Comparison of ENCODE assay signal across 21 cellular contexts in genomic region chr17:1471931-1472727, GRCh38.
"Had no signal": no experiment of that assay in that cellular context is flagged by ENCODE, and none has a peak within 500 bp of the region (broad histone marks: within the 10 kb centered on the region; RNA-seq: fewer than 3 reads in every experiment).

No MANE protein-coding gene starts in this region.

- H3K4me3 Mint-ChIP-seq: activated CD4-positive, alpha-beta T cell treated with anti-CD3 and anti-CD28 coated beads, Interleukin-2, amount 10 ng/mL, durations not matched to agents 7 days and 5 days; activated CD8-positive, alpha-beta memory T cell treated with anti-CD3 and anti-CD28 coated beads, Interleukin-2, amount 10 ng/mL, durations not matched to agents 7 days and 5 days; activated naive CD8-positive, alpha-beta T cell; activated T-cell treated with anti-CD3 and anti-CD28 coated beads, Interleukin-2, amount 50 U/mL, for 4 hours; memory B cell; nephron had no signal

- H3K9me3 Mint-ChIP-seq: activated T-cell treated with anti-CD3 and anti-CD28 coated beads, Interleukin-2, amount 50 U/mL, for 4 hours; memory B cell; nephron had no signal

- H3K36me3 Mint-ChIP-seq: activated naive CD8-positive, alpha-beta T cell had no signal

- DNase-seq: activated CD4-positive, alpha-beta T cell treated with anti-CD3 and anti-CD28 coated beads, Interleukin-2, amount 10 ng/mL, durations not matched to agents 7 days and 5 days; activated CD4-positive, CD25-positive, alpha-beta regulatory T cell; activated CD8-positive, alpha-beta memory T cell treated with anti-CD3 and anti-CD28 coated beads, Interleukin-2, amount 10 ng/mL, durations not matched to agents 7 days and 5 days; activated gamma-delta T cell; activated T-cell treated with anti-CD3 and anti-CD28 coated beads, Interleukin-2, amount 50 U/mL, for 4 hours; amygdala; dorsolateral prefrontal cortex; esophagus squamous epithelium; foreskin fibroblast; head of caudate nucleus; islet precursor cell; left ventricle myocardium inferior; pancreas; SK-N-SH; spleen; stimulated activated CD4-positive, alpha-beta T cell treated with anti-CD3 and anti-CD28 coated beads, Interleukin-1b, Interleukin-23, amount 100 ng/mL, for 48 hours; stimulated activated naive CD4-positive, alpha-beta T cell treated with Interleukin-2 at 50 U/mL for 16 hours; trophoblast cell had no signal

- H3K27ac Mint-ChIP-seq: activated CD4-positive, alpha-beta T cell treated with anti-CD3 and anti-CD28 coated beads, Interleukin-2, amount 10 ng/mL, durations not matched to agents 7 days and 5 days; activated CD8-positive, alpha-beta memory T cell treated with anti-CD3 and anti-CD28 coated beads, Interleukin-2, amount 10 ng/mL, durations not matched to agents 7 days and 5 days; activated naive CD8-positive, alpha-beta T cell; memory B cell had no signal

- H3K27me3 Mint-ChIP-seq: activated CD4-positive, alpha-beta T cell treated with anti-CD3 and anti-CD28 coated beads, Interleukin-2, amount 10 ng/mL, durations not matched to agents 7 days and 5 days; activated CD8-positive, alpha-beta memory T cell treated with anti-CD3 and anti-CD28 coated beads, Interleukin-2, amount 10 ng/mL, durations not matched to agents 7 days and 5 days; activated naive CD8-positive, alpha-beta T cell; memory B cell had no signal
